ENCODE assay signal across 15 cellular contexts in genomic region chr6:112085666-112086065, GRCh38. TPM values are rescaled to one million over a fixed set of nuclear protein-coding genes. Genes with fewer than 3 reads are reported as not detected.
DNase-seq lines count a peak whose midpoint lies in the region; ATAC-seq lines count a peak whose summit lies in the region.
"Had no signal": no experiment of that assay in that cellular context is flagged by ENCODE, and none has a peak within 500 bp of the region (broad histone marks: within the 10 kb centered on the region; RNA-seq: fewer than 3 reads in every experiment).

No MANE protein-coding gene starts in this region.

- H3K4me1 Mint-ChIP-seq in activated naive CD8-positive, alpha-beta T cell (ENCODE audit: low read depth): peaks cover 14% of the 10 kb centered on the region
- peaks cover 0 to 3% of the 10 kb centered on the region in 2 donors for H3K4me1 Mint-ChIP-seq in immature natural killer cell

- H3K36me3 Mint-ChIP-seq in activated naive CD8-positive, alpha-beta T cell: peaks cover 5% of the 10 kb centered on the region
- H3K36me3 Mint-ChIP-seq in immature natural killer cell: peaks cover 0 to 5% (median 0%) of the 10 kb centered on the region in 3 donors

- peak overlapping the region; percentile 81 for H3K4me2 ChIP-seq in GM23248 (ENCODE audit: unreplicated experiment)

- H3K4me1 ChIP-seq in ACC112 (ENCODE audit: control insufficient read depth, insufficient read depth, low read length, unreplicated experiment) (peaks cover 5% of the 10 kb centered on the region), GM23248 (ENCODE audit: insufficient read depth) (peaks cover 9% of the 10 kb centered on the region)

- H3K9me3 ChIP-seq in GM23248 (ENCODE audit: low read depth): no peaks in the 10 kb centered on the region
- H3K9me3 ChIP-seq: sigmoid colon had no signal

- WGBS in GM23248 (ENCODE audit: low coverage in 1 of 2, low lambda C conversion rate in 2 of 2, missing lambda C conversion rate in 2 of 2), 2 experiments: 82 to 85% methylated on average over 4 of the region's 4 CpGs

- H3K79me2 ChIP-seq in ACC112 (ENCODE audit: control insufficient read depth, insufficient read depth, low read length, unreplicated experiment) (peaks cover 3% of the 10 kb centered on the region), GM23248 (ENCODE audit: insufficient read depth) (peaks cover 28% of the 10 kb centered on the region)

- no peaks in the 10 kb centered on the region for H3K9me3 Mint-ChIP-seq in activated naive CD8-positive, alpha-beta T cell (ENCODE audit: low read depth)
- no peaks in the 10 kb centered on the region for H3K9me3 Mint-ChIP-seq in immature natural killer cell
- H3K9me3 Mint-ChIP-seq: dendritic cell treated with granulocyte-macrophage colony-stimulating factor and Interleukin-4, amounts not matched to agents 40 ng/mL and 50 ng/mL, for 4 days had no signal

- DNase-seq in GM23248: no peak
- no peak for DNase-seq in immature natural killer cell
- DNase-seq in inferior parietal cortex (ENCODE audit: extremely low spot score): no peak
- DNase-seq in NCI-H226: no peak
- DNase-seq in effector CD4-positive, alpha-beta T cell: no peak
- DNase-seq: EL; NCI-H2171 treated with DMSO at 0.1 percent for 48 hours; sigmoid colon; stimulated activated naive CD8-positive, alpha-beta T cell treated with anti-CD3 and anti-CD28 coated beads, Interleukin-15, Interleukin-2, amounts not matched to agents 100 U/mL and 50 U/mL, for 24 hours had no signal

- no peaks in the 10 kb centered on the region for H3K9me2 ChIP-seq in GM23248 (ENCODE audit: insufficient read depth)

- H3K4me3 ChIP-seq in ACC112 (ENCODE audit: low read depth, low read length) (peak overlapping the region; percentile 94; the same call in 1 of the 2 replicates), GM23248 (peak overlapping the region; percentile 90)

- no peaks in the 10 kb centered on the region for H3K36me3 ChIP-seq in ACC112 (ENCODE audit: insufficient read depth, low read length)
- peaks cover 24% of the 10 kb centered on the region for H3K36me3 ChIP-seq in GM23248 (ENCODE audit: low read depth)

- H3K27me3 Mint-ChIP-seq in activated naive CD8-positive, alpha-beta T cell: peaks cover 2% of the 10 kb centered on the region
- H3K27me3 Mint-ChIP-seq in immature natural killer cell (ENCODE audit: low read depth in 3 of 3): peaks cover 0 to 3% (median 2%) of the 10 kb centered on the region in 3 donors

- H3K9ac ChIP-seq in GM23248: peak overlapping the region; percentile 94

- H3F3A ChIP-seq in GM23248 (ENCODE audit: insufficient read depth): peaks cover 10% of the 10 kb centered on the region; the same call in 1 of the 2 replicates

- ATAC-seq in HG03039 (IDR thresholded peaks at IDR 0.05; ENCODE audit: unreplicated experiment): no peak
- ATAC-seq: stimulated activated naive CD8-positive, alpha-beta T cell treated with anti-CD3 and anti-CD28 coated beads, Interleukin-15, Interleukin-2, amounts not matched to agents 100 U/mL and 50 U/mL, for 24 hours had no signal

- peak overlapping the region; percentile 32 for H2AFZ ChIP-seq in ACC112 (ENCODE audit: low read length, unreplicated experiment)
- no peak overlapping the region for H2AFZ ChIP-seq in GM23248

- H4K20me1 ChIP-seq in GM23248 (ENCODE audit: insufficient read depth): no peaks in the 10 kb centered on the region

- H3K27me3 ChIP-seq in ACC112 (ENCODE audit: insufficient read depth, low read length): no peaks in the 10 kb centered on the region
- no peaks in the 10 kb centered on the region for H3K27me3 ChIP-seq in GM23248 (replicated peaks; ENCODE audit: insufficient read depth)
- H3K27me3 ChIP-seq: sigmoid colon had no signal

- H3K27ac Mint-ChIP-seq in activated naive CD8-positive, alpha-beta T cell: no peak overlapping the region
- H3K27ac Mint-ChIP-seq in immature natural killer cell: no peak overlapping the region
- H3K27ac Mint-ChIP-seq: dendritic cell treated with granulocyte-macrophage colony-stimulating factor and Interleukin-4, amounts not matched to agents 40 ng/mL and 50 ng/mL, for 4 days had no signal

- no peak overlapping the region for H3K27ac ChIP-seq in ACC112 (ENCODE audit: low read depth, low read length)
- H3K27ac ChIP-seq in GM23248: no peak overlapping the region

- peak overlapping the region; percentile 65 for H3K4me3 Mint-ChIP-seq in activated naive CD8-positive, alpha-beta T cell
- peak overlapping the region; percentile 2 to 49 (median 34) for H3K4me3 Mint-ChIP-seq in immature natural killer cell
- H3K4me3 Mint-ChIP-seq: dendritic cell treated with granulocyte-macrophage colony-stimulating factor and Interleukin-4, amounts not matched to agents 40 ng/mL and 50 ng/mL, for 4 days had no signal

- in situ Hi-C loops in GM23248 (cut with MboI): no loop called here

RNA-seq across cellular contexts. Expression of gene TUBE1, which starts 1.6 kb away (rescaled TPM):
- 42.7 and 54.9 TPM in 2 replicates for total RNA-seq in GM23248 (2014; rRNA removed; shearing (Covaris generic))
- polyA plus RNA-seq in GM23248 (2016; fragmentation: Nextera tagmentation; extraction: Ambion mirVana) (39.0 and 41.5 TPM in 2 replicates), immature natural killer cell (1 to 10 TPM; 2.5 to 7.4 (median 5.5) TPM)

RNA-seq across cellular contexts. Expression of gene FAM229B, which starts 1.7 kb away (rescaled TPM):
- 11.9 and 12.0 TPM in 2 replicates for total RNA-seq in GM23248 (2014; rRNA removed; shearing (Covaris generic))
- polyA plus RNA-seq in GM23248 (2016; fragmentation: Nextera tagmentation; extraction: Ambion mirVana): 53.9 and 57.3 TPM in 2 replicates
- polyA plus RNA-seq in immature natural killer cell: 10 to 100 TPM in 1 of 3 donors, 1 to 10 TPM in 2; 3.7 to 13.3 (median 6.4) TPM

RNA-seq across cellular contexts. Expression of gene CCN6, which starts 31.8 kb away (rescaled TPM):
- not detected in 2 replicates for total RNA-seq in GM23248 (2014; rRNA removed; shearing (Covaris generic))
- polyA plus RNA-seq in GM23248 (2016; fragmentation: Nextera tagmentation; extraction: Ambion mirVana) (0.48 and 0.57 TPM in 2 replicates), immature natural killer cell (not detected)
- total RNA-seq: H4, sigmoid colon had no signal
- polyA plus RNA-seq: BJ, sigmoid colon had no signal
